ENCODE assay signal across 8 cellular contexts in the genomic region with DNA sequence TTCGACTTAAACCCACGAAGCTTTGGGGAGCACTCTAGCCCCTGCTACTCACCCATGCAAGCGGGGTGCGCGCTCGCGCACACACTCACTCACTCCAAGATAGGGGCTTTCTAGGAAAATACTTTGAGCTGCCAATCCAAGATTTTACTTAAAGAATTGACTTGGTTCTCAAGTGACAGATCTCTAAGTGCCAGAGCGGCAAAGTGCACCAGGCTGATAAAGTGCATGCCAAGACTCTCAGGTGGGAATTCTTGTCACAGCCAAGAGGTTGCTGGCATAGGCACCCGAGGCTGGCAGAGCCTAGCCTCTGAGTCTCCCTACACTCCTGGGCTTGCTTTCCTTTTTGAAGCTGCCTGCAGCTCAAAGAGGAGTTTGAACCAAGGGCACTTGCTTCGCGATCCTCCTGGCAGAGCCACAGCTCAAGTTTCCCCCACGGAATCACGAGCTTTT. TPM values are rescaled to one million over a fixed set of nuclear protein-coding genes. Genes with fewer than 3 reads are reported as not detected.
A peak's percentile ranks its signal among the peaks of the same experiment; 100 is the strongest.
DNase-seq lines count a peak whose midpoint lies in the region; ATAC-seq and TF ChIP-seq lines count a peak whose summit lies in the region.

No MANE protein-coding gene starts in this region.

- peak overlapping the region; percentile 77 for H3K4me3 Mint-ChIP-seq in activated CD4-positive, alpha-beta T cell treated with anti-CD3 and anti-CD28 coated beads for 36 hours
- peak overlapping the region; percentile 96 for H3K4me3 Mint-ChIP-seq in activated naive CD8-positive, alpha-beta T cell

- peaks cover 46% of the 10 kb centered on the region for H3K4me1 Mint-ChIP-seq in activated CD4-positive, alpha-beta T cell treated with anti-CD3 and anti-CD28 coated beads for 36 hours
- H3K4me1 Mint-ChIP-seq in activated naive CD8-positive, alpha-beta T cell (ENCODE audit: low read depth): peaks cover 52% of the 10 kb centered on the region

- POLR2A ChIA-PET in activated CD4-positive, alpha-beta T cell treated with anti-CD3 and anti-CD28 coated beads for 36 hours (lab: Charles Lee): no interaction called here

- DNase-seq in activated CD4-positive, alpha-beta T cell treated with anti-CD3 and anti-CD28 coated beads for 36 hours: no peak
- no peak for DNase-seq in activated CD4-positive, alpha-beta T cell treated with anti-CD3 and anti-CD28 coated beads, Interleukin-2, amount 50 U/mL, for 48 hours
- DNase-seq in NCI-H2227 (lab: John Stamatoyannopoulos, UW; ENCODE audit: unreplicated experiment) (no peak), NCI-H2107 treated with DMSO at 0.1 percent for 48 hours (lab: John Stamatoyannopoulos, UW; ENCODE audit: unreplicated experiment) (no peak), GM13976 (ENCODE audit: low spot score) (no peak)

- H3K27me3 Mint-ChIP-seq in activated CD4-positive, alpha-beta T cell treated with anti-CD3 and anti-CD28 coated beads for 36 hours: peaks cover 42% of the 10 kb centered on the region
- H3K27me3 Mint-ChIP-seq in activated naive CD8-positive, alpha-beta T cell: peaks cover 10% of the 10 kb centered on the region

- in situ Hi-C loops in GM13976 (cut with MboI; ENCODE audit: low sequenced_read_pairs, unreplicated experiment): loop anchor here (25.0 kb wide), 2 partner anchors 315 to 440 kb away; no protein-coding TSS in a partner anchor

- H3K36me3 Mint-ChIP-seq in activated CD4-positive, alpha-beta T cell treated with anti-CD3 and anti-CD28 coated beads for 36 hours (ENCODE audit: low read depth): peaks cover 14% of the 10 kb centered on the region
- no peaks in the 10 kb centered on the region for H3K36me3 Mint-ChIP-seq in activated naive CD8-positive, alpha-beta T cell

- TF ChIP-seq CTCF in GM13976 (IDR thresholded peaks at IDR 0.05; ENCODE audit: borderline replicate concordance, control extremely low read depth, extremely low read depth, insufficient read depth, missing control alignments): no peak

- no peaks in the 10 kb centered on the region for H3K9me3 Mint-ChIP-seq in activated CD4-positive, alpha-beta T cell treated with anti-CD3 and anti-CD28 coated beads for 36 hours (ENCODE audit: low read depth)
- no peaks in the 10 kb centered on the region for H3K9me3 Mint-ChIP-seq in activated naive CD8-positive, alpha-beta T cell (ENCODE audit: low read depth)

- peak overlapping the region; percentile 64 for H3K27ac Mint-ChIP-seq in activated CD4-positive, alpha-beta T cell treated with anti-CD3 and anti-CD28 coated beads for 36 hours
- peak overlapping the region; percentile 28 for H3K27ac Mint-ChIP-seq in activated naive CD8-positive, alpha-beta T cell

- H3K9me3 ChIP-seq in iPS-18a (ENCODE audit: control insufficient read depth, low read depth, low read length) (no peaks in the 10 kb centered on the region), stomach smooth muscle (ENCODE audit: control insufficient read depth in 2 of 2, low read length in 2 of 2) (no peaks in the 10 kb centered on the region)

- H3K4me3 ChIP-seq in iPS-18a (ENCODE audit: low read length) (peak overlapping the region; percentile 95), stomach smooth muscle (ENCODE audit: low read length in 2 of 2) (peak overlapping the region; percentile 62 to 94)

- peaks cover 5% of the 10 kb centered on the region for H3K36me3 ChIP-seq in iPS-18a (ENCODE audit: control insufficient read depth, low read depth, low read length)
- H3K36me3 ChIP-seq in stomach smooth muscle (ENCODE audit: control insufficient read depth in 2 of 2, insufficient read depth in 2 of 2, low read length in 2 of 2): no peaks in the 10 kb centered on the region

- no peak for ATAC-seq in activated CD4-positive, alpha-beta T cell treated with anti-CD3 and anti-CD28 coated beads for 36 hours

- H3K27me3 ChIP-seq in iPS-18a (ENCODE audit: control insufficient read depth, insufficient read depth, low read length): peaks cover 64% of the 10 kb centered on the region
- H3K27me3 ChIP-seq in stomach smooth muscle (ENCODE audit: control insufficient read depth in 1 of 2, insufficient read depth in 2 of 2, low read length in 2 of 2): no peaks in the 10 kb centered on the region

- intact Hi-C loops in activated CD4-positive, alpha-beta T cell treated with anti-CD3 and anti-CD28 coated beads for 36 hours (cut with DNase I, micrococcal nuclease): loop anchor here in 1 of 2 experiments (10.0 kb wide), 4 partner anchors 918 to 1618 kb away; a partner anchor contains a TSS

- CTCF ChIA-PET in activated CD4-positive, alpha-beta T cell treated with anti-CD3 and anti-CD28 coated beads for 36 hours (lab: Charles Lee): interaction anchor here (0.7 to 1.7 kb wide), 12 partner anchors 8 to 730 kb away, joined by 3 to 5 read pairs (median 3); no protein-coding TSS in a partner anchor

- peak overlapping the region; percentile 20 for H3K9ac ChIP-seq in iPS-18a (ENCODE audit: low read length)
- H3K9ac ChIP-seq in stomach smooth muscle (ENCODE audit: low read length in 2 of 2): peak overlapping the region; percentile 71 to 95

- H3K4me1 ChIP-seq in iPS-18a (ENCODE audit: control insufficient read depth, low read depth, low read length) (peaks cover 9% of the 10 kb centered on the region), stomach smooth muscle (ENCODE audit: control insufficient read depth, insufficient read depth, low read length) (peaks cover 37% of the 10 kb centered on the region)

- no peak overlapping the region for H3K27ac ChIP-seq in iPS-18a (ENCODE audit: low read length)
- peak overlapping the region; percentile 94 for H3K27ac ChIP-seq in stomach smooth muscle (ENCODE audit: low read length)

RNA-seq across cellular contexts. Expression of a gene that starts 2.6 kb away (rescaled TPM):
- total RNA-seq in activated CD4-positive, alpha-beta T cell treated with anti-CD3 and anti-CD28 coated beads for 36 hours: 10 to 100 TPM; 11.7 to 14.4 TPM

RNA-seq across cellular contexts. Expression of a gene that starts 8.3 kb away (rescaled TPM):
- 1 to 10 TPM; 7.1 to 8.1 TPM for total RNA-seq in activated CD4-positive, alpha-beta T cell treated with anti-CD3 and anti-CD28 coated beads for 36 hours
